Comparison of ENCODE assay signal across 8 cellular contexts in the genomic region with DNA sequence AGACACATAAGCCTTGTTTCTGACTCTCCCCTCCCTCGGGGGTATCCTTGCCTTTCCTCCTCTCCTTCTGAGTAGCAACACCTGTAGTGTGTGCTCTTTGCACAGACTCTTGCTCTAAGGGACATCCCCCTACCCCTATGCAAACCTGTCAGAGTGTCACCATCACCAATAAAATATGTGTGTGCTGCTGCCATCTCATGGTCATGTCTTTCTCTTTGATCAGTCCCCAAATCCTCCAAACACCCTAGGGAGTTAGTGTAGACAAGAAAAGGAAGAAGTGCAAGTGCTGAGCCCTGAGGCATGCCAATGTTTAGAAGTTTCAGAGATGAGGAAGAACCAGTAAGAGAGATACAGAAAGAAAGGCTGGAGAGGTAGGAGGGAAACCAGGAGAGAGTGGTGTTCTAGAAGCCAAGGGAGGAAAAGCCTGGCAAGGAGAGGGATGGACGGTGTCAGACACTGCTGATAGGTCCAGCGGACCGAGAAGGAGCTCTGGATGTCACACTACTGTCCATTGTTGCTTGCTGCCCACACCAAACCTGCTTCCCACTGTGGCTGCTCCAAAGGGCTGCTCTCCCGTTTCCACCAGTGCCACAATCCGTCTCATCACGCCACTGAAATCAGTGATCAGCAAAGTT. TPM values are rescaled to one million over a fixed set of nuclear protein-coding genes. Genes with fewer than 3 reads are reported as not detected.
DNase-seq lines count a peak whose midpoint lies in the region; ATAC-seq and TF ChIP-seq lines count a peak whose summit lies in the region.

No MANE protein-coding gene starts in this region.

- 68 to 76% (median 75%) methylated on average over 7 of the region's 7 CpGs for WGBS in spleen, 5 donors

- H3K4me3 ChIP-seq in NB4 (ENCODE audit: low read depth, low read length): no peak overlapping the region
- no peak overlapping the region for H3K4me3 ChIP-seq in brain microvascular endothelial cell (ENCODE audit: low read depth, low read length)
- no peak overlapping the region for H3K4me3 ChIP-seq in spleen

- no peaks in the 10 kb centered on the region for H3K9me3 ChIP-seq in spleen

- H3K36me3 ChIP-seq in brain microvascular endothelial cell (replicated peaks) (peaks cover 5% of the 10 kb centered on the region), spleen (peaks cover 0 to 22% (median 16%) of the 10 kb centered on the region in 6 donors)

- TF ChIP-seq POLR2A in NB4 (IDR thresholded peaks at IDR 0.05; ENCODE audit: extremely low read depth, insufficient read length): no peak
- no peak for TF ChIP-seq POLR2A in spleen (IDR thresholded peaks at IDR 0.05)

- peaks cover 0 to 10% (median 0%) of the 10 kb centered on the region in 6 donors for H3K4me1 ChIP-seq in spleen

- DNase-seq in NB4 (ENCODE audit: low read depth): peak; percentile 89
- no peak for DNase-seq in brain microvascular endothelial cell
- no peak for DNase-seq in spleen

- peak; percentile 57 for ATAC-seq in GM18517 (IDR thresholded peaks at IDR 0.05; ENCODE audit: unreplicated experiment)
- ATAC-seq in GM18870 (IDR thresholded peaks at IDR 0.05; ENCODE audit: unreplicated experiment): no peak
- ATAC-seq in HG02840 (IDR thresholded peaks at IDR 0.05; ENCODE audit: low FRiP score, unreplicated experiment): no peak
- no peak for ATAC-seq in HG03460 (IDR thresholded peaks at IDR 0.05; ENCODE audit: unreplicated experiment)

- H3K27ac ChIP-seq in C4-2B (no peak overlapping the region), brain microvascular endothelial cell (no peak overlapping the region), spleen (no peak overlapping the region)

- TF ChIP-seq CTCF in C4-2B (conservative IDR thresholded peaks at IDR 0.05) (peak; percentile 40), NB4 (IDR thresholded peaks at IDR 0.05; ENCODE audit: low read depth, low read length) (peak; percentile 51), brain microvascular endothelial cell (IDR thresholded peaks at IDR 0.05; ENCODE audit: low read depth, low read length, missing control alignments) (peak; percentile 54), spleen (IDR thresholded peaks at IDR 0.05 in 8 of 11, conservative IDR thresholded peaks at IDR 0.05 in 3 of 11) (peak in 7 of 11 experiments; percentile 12 to 43 (median 33))

- H3K27me3 ChIP-seq in brain microvascular endothelial cell (replicated peaks) (no peaks in the 10 kb centered on the region), spleen (replicated peaks in 1 of 7) (peaks cover 0 to 4% (median 0%) of the 10 kb centered on the region in 7 donors)

- in situ Hi-C loops in brain microvascular endothelial cell (cut with HindIII; ENCODE audit: low pct_ligation_motif_present, low sequenced_read_pairs): no loop called here

- intact Hi-C loops in spleen (cut with DNase I; ENCODE audit: low total_unique reads): loop anchor here (10.0 kb wide), 1 partner anchor 409 kb away; no protein-coding TSS in a partner anchor

RNA-seq across cellular contexts. Expression of a gene that starts 16.4 kb away (rescaled TPM):
- 10 to 100 TPM in 6 of 7 donors, 1 to 10 TPM in 1; 8.5 to 15.2 (median 11.4) TPM for total RNA-seq in spleen
- 10 to 100 TPM; 10.2 to 12.7 (median 10.4) TPM for polyA plus RNA-seq in spleen

RNA-seq across cellular contexts. Expression of a gene that starts 16.5 kb away (rescaled TPM):
- 1 to 10 TPM; 5.4 to 7.9 (median 6.2) TPM for total RNA-seq in spleen
- 1 to 10 TPM; 1.7 to 3.1 (median 3.1) TPM for polyA plus RNA-seq in spleen

RNA-seq across cellular contexts. Expression of a gene that starts 22.6 kb away (rescaled TPM):
- total RNA-seq in spleen: under 1 TPM in 2 of 7 donors, not detected in 5; 0.13 to 0.19 TPM
- under 1 TPM; 0.03 to 0.09 (median 0.07) TPM for polyA plus RNA-seq in spleen
